ENCODE assay signal across 26 cellular contexts in the genomic region with DNA sequence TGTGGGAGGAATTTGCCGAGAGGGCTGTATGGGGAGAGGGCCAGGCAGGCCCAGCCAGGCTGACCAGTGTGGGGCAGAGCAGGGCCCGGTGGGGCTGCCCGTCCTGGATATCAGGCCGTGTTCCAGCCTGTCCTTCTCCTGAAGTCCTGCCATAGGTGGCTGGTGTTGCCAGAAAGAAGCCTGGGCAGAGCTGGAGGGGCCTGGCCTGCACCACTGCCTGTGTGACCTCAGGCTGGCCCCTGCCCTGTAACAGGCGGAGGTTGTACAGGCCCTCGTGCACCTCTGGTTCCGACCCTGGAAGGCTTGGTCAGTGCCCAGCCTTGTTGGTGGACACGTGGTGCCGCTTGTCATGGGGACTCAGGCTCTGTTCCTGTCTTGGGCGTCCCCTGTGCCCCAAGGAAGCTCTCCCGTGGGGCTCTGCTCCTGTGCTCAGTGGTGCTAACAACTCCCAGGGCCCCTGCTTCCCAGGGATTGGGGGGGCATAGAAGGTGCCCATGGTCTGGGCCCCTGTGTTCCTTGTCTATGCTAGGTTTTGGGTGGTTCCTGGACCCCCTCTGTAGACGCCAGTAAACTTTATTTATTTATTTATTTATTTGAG. TPM values are rescaled to one million over a fixed set of nuclear protein-coding genes. Genes with fewer than 3 reads are reported as not detected.
DNase-seq lines count a peak whose midpoint lies in the region; ATAC-seq and TF ChIP-seq lines count a peak whose summit lies in the region.
"Had no signal": no experiment of that assay in that cellular context is flagged by ENCODE, and none has a peak within 500 bp of the region (broad histone marks: within the 10 kb centered on the region; RNA-seq: fewer than 3 reads in every experiment).

No MANE protein-coding gene starts in this region.

- no peaks in the 10 kb centered on the region for H3K36me3 Mint-ChIP-seq in natural killer cell treated with Interleukin-12 subunit alpha and Interleukin-12 subunit beta and Interleukin-15 and Interleukin-18, amount 100 ng/mL, for 72 hours
- no peaks in the 10 kb centered on the region for H3K36me3 Mint-ChIP-seq in natural killer cell

- no peaks in the 10 kb centered on the region for H3K9me3 ChIP-seq in left lung
- H3K9me3 ChIP-seq: gastroesophageal sphincter, Peyer's patch, SJCRH30 had no signal

- peaks cover 0 to 99% of the 10 kb centered on the region in 2 donors for H3K36me3 ChIP-seq in left lung
- H3K36me3 ChIP-seq: SJCRH30 had no signal

- no peaks in the 10 kb centered on the region for H3K9me3 Mint-ChIP-seq in natural killer cell treated with Interleukin-12 subunit alpha and Interleukin-12 subunit beta and Interleukin-15 and Interleukin-18, amount 100 ng/mL, for 72 hours
- H3K9me3 Mint-ChIP-seq in natural killer cell = no peaks in the 10 kb centered on the region
- H3K9me3 Mint-ChIP-seq: activated CD4-positive, alpha-beta memory T cell treated with anti-CD3 and anti-CD28 coated beads for 36 hours; activated naive CD8-positive, alpha-beta T cell treated with anti-CD3 and anti-CD28 coated beads, Interleukin-2, amount 50 U/mL, for 24 hours; CD14-positive monocyte; central memory CD8-positive, alpha-beta T cell; H9; immature natural killer cell; stimulated activated naive CD8-positive, alpha-beta T cell treated with anti-CD3 and anti-CD28 coated beads, Interleukin-15, Interleukin-2, amounts not matched to agents 100 ng/mL and 50 ng/mL, for 24 hours had no signal

- no peaks in the 10 kb centered on the region for H3K27me3 ChIP-seq in left lung
- H3K27me3 ChIP-seq: dorsolateral prefrontal cortex, gastroesophageal sphincter, Peyer's patch, SJCRH30 had no signal

- intact Hi-C loops in natural killer cell (cut with micrococcal nuclease) (no loop called here), left lung (cut with DNase I) (no loop called here), posterior cingulate gyrus (cut with DNase I) (no loop called here)

- H3K27me3 Mint-ChIP-seq in natural killer cell treated with Interleukin-12 subunit alpha and Interleukin-12 subunit beta and Interleukin-15 and Interleukin-18, amount 100 ng/mL, for 72 hours = no peaks in the 10 kb centered on the region
- no peaks in the 10 kb centered on the region for H3K27me3 Mint-ChIP-seq in natural killer cell (ENCODE audit: low read depth in 2 of 2)
- H3K27me3 Mint-ChIP-seq: activated CD4-positive, alpha-beta memory T cell treated with anti-CD3 and anti-CD28 coated beads for 36 hours; activated naive CD8-positive, alpha-beta T cell treated with anti-CD3 and anti-CD28 coated beads, Interleukin-2, amount 50 U/mL, for 24 hours; central memory CD8-positive, alpha-beta T cell; stimulated activated naive CD8-positive, alpha-beta T cell treated with anti-CD3 and anti-CD28 coated beads, Interleukin-15, Interleukin-2, amounts not matched to agents 100 ng/mL and 50 ng/mL, for 24 hours had no signal

- H3K4me1 Mint-ChIP-seq in natural killer cell treated with Interleukin-12 subunit alpha and Interleukin-12 subunit beta and Interleukin-15 and Interleukin-18, amount 100 ng/mL, for 72 hours (ENCODE audit: low read depth in 2 of 2) = peaks cover 0 to 28% of the 10 kb centered on the region in 2 donors
- H3K4me1 Mint-ChIP-seq in natural killer cell = peaks cover 19 to 43% of the 10 kb centered on the region in 2 donors
- H3K4me1 Mint-ChIP-seq: activated naive CD8-positive, alpha-beta T cell treated with anti-CD3 and anti-CD28 coated beads, Interleukin-2, amount 50 U/mL, for 24 hours; CD14-positive monocyte had no signal

- no peak for ATAC-seq in natural killer cell treated with Interleukin-12 subunit alpha and Interleukin-12 subunit beta and Interleukin-15 and Interleukin-18, amount 100 ng/mL, for 72 hours
- ATAC-seq in natural killer cell (no peak), left lung (no peak)
- ATAC-seq: activated naive CD8-positive, alpha-beta T cell treated with anti-CD3 and anti-CD28 coated beads, Interleukin-2, amount 50 U/mL, for 24 hours; gastroesophageal sphincter had no signal

- DNase-seq in natural killer cell treated with Interleukin-12 subunit alpha and Interleukin-12 subunit beta and Interleukin-15 and Interleukin-18, amount 100 ng/mL, for 72 hours (ENCODE audit: low spot score) = peak; percentile 29
- DNase-seq in natural killer cell (no peak), left lung (peak; percentile 25 to 53), posterior cingulate gyrus (peak in 6 of 10 donors; percentile 3 to 70 (median 12)), inferior parietal cortex (ENCODE audit: extremely low spot score) (no peak), NCI-H2029 treated with DMSO at 0.1 percent for 48 hours (lab: John Stamatoyannopoulos, UW) (no peak)
- DNase-seq in stimulated activated CD4-positive, alpha-beta T cell treated with anti-CD3 and anti-CD28 coated beads, Interleukin-1b, Interleukin-23, amount 100 ng/mL, for 48 hours = no peak
- DNase-seq: activated CD4-positive, alpha-beta memory T cell treated with anti-CD3 and anti-CD28 coated beads for 36 hours; activated CD8-positive, alpha-beta memory T cell treated with anti-CD3 and anti-CD28 coated beads, Interleukin-2, amount 50 U/mL, for 4 hours; activated naive CD8-positive, alpha-beta T cell treated with anti-CD3 and anti-CD28 coated beads, Interleukin-2, amount 50 U/mL, for 24 hours; Calu3; DND-41; hypothalamus; immature natural killer cell; KG1; MM.1S; NCI-H2081; NCI-H345; SJCRH30 had no signal

- no peak overlapping the region for H3K4me3 ChIP-seq in left lung
- H3K4me3 ChIP-seq: dorsolateral prefrontal cortex, gastroesophageal sphincter, Peyer's patch, SJCRH30 had no signal

- H3K4me3 Mint-ChIP-seq in natural killer cell treated with Interleukin-12 subunit alpha and Interleukin-12 subunit beta and Interleukin-15 and Interleukin-18, amount 100 ng/mL, for 72 hours = no peak overlapping the region
- H3K4me3 Mint-ChIP-seq in natural killer cell = no peak overlapping the region
- H3K4me3 Mint-ChIP-seq: activated CD4-positive, alpha-beta memory T cell treated with anti-CD3 and anti-CD28 coated beads for 36 hours; activated naive CD8-positive, alpha-beta T cell treated with anti-CD3 and anti-CD28 coated beads, Interleukin-2, amount 50 U/mL, for 24 hours; CD14-positive monocyte; central memory CD8-positive, alpha-beta T cell; H9; immature natural killer cell; stimulated activated naive CD8-positive, alpha-beta T cell treated with anti-CD3 and anti-CD28 coated beads, Interleukin-15, Interleukin-2, amounts not matched to agents 100 ng/mL and 50 ng/mL, for 24 hours had no signal

- no peak overlapping the region for H3K27ac Mint-ChIP-seq in natural killer cell treated with Interleukin-12 subunit alpha and Interleukin-12 subunit beta and Interleukin-15 and Interleukin-18, amount 100 ng/mL, for 72 hours
- H3K27ac Mint-ChIP-seq in natural killer cell = peak overlapping the region in 1 of 2 donors; percentile 66
- H3K27ac Mint-ChIP-seq: activated CD4-positive, alpha-beta memory T cell treated with anti-CD3 and anti-CD28 coated beads for 36 hours; activated naive CD8-positive, alpha-beta T cell treated with anti-CD3 and anti-CD28 coated beads, Interleukin-2, amount 50 U/mL, for 24 hours; H9; stimulated activated naive CD8-positive, alpha-beta T cell treated with anti-CD3 and anti-CD28 coated beads, Interleukin-15, Interleukin-2, amounts not matched to agents 100 ng/mL and 50 ng/mL, for 24 hours had no signal

- no peak for TF ChIP-seq CTCF in natural killer cell (IDR thresholded peaks at IDR 0.05)
- TF ChIP-seq CTCF in left lung (IDR thresholded peaks at IDR 0.05) = no peak

- peaks cover 3 to 21% of the 10 kb centered on the region in 2 donors for H3K4me1 ChIP-seq in left lung
- H3K4me1 ChIP-seq: SJCRH30 had no signal

- no peak overlapping the region for H3K27ac ChIP-seq in left lung
- H3K27ac ChIP-seq: dorsolateral prefrontal cortex, gastroesophageal sphincter, Peyer's patch, SJCRH30 had no signal

RNA-seq across cellular contexts. Expression of gene ADCY7, which starts 33.3 kb away (rescaled TPM):
- total RNA-seq in natural killer cell treated with Interleukin-12 subunit alpha and Interleukin-12 subunit beta and Interleukin-15 and Interleukin-18, amount 100 ng/mL, for 72 hours = 100 to 1,000 TPM; 135 to 186 TPM
- 100 to 1,000 TPM; 479 to 591 (median 512) TPM for total RNA-seq in natural killer cell
- 100 to 1,000 TPM in 1 of 2 donors, 10 to 100 TPM in 1; 77.6 to 116 TPM for total RNA-seq in left lung

Comparison
In these comparisons a context has a peak if more than half of its experiments do, and no peak if none do; other contexts are left out.
1. DNase-seq: peak in natural killer cell treated with Interleukin-12 subunit alpha and Interleukin-12 subunit beta and Interleukin-15 and Interleukin-18, amount 100 ng/mL, for 72 hours (single experiment), left lung (2 of 2) and posterior cingulate gyrus (6 of 10); none in natural killer cell (single experiment), inferior parietal cortex (single experiment), NCI-H2029 treated with DMSO at 0.1 percent for 48 hours (single experiment) and stimulated activated CD4-positive, alpha-beta T cell treated with anti-CD3 and anti-CD28 coated beads, Interleukin-1b, Interleukin-23, amount 100 ng/mL, for 48 hours (single experiment).